Comparison of ENCODE assay signal across 10 cellular contexts in the genomic region with DNA sequence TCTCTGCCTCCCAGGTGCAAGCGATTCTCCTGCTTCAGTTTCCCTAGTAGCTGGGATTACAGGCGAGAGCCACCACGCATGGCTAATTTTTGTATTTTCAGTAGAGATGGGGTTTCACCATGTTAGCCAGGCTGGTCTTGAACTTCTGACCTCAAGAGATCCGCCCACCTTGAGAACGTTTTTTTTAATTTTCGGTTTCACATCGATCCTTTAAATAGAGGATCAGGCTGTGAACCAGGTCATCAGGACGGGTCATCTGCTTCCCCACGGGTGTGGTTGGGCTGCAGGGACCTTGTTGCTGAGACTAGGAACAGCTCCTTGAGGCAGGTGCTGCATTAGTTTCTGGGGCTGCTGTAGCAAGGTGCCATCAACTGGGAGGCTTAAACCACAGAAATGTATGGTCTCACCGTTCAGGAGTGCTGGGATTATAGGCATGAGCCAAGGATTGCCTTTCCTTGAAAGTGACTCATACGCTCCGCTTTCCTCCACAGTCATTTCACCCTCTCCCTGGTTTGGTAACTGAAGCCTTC. TPM values are rescaled to one million over a fixed set of nuclear protein-coding genes. Genes with fewer than 3 reads are reported as not detected.
DNase-seq lines count a peak whose midpoint lies in the region; ATAC-seq and TF ChIP-seq lines count a peak whose summit lies in the region.
"Had no signal": no experiment of that assay in that cellular context is flagged by ENCODE, and none has a peak within 500 bp of the region (broad histone marks: within the 10 kb centered on the region; RNA-seq: fewer than 3 reads in every experiment).

No MANE protein-coding gene starts in this region.

- POLR2A ChIA-PET in MCF 10A (lab: Yijun Ruan, JAX) = no interaction called here
- POLR2A ChIA-PET in CD8-positive, alpha-beta memory T cell (lab: Charles Lee) = no interaction called here

- in situ Hi-C loops in mammary epithelial cell (cut with MboI; ENCODE audit: low sequenced_read_pairs in 2 of 2) = no loop called here

- CTCF ChIA-PET in MCF 10A (lab: Yijun Ruan, JAX) (interaction anchor here (0.5 kb wide), 1 partner anchor 83 kb away, joined by 3 read pairs; the partner anchor contains the start of gene SEC14L5), mammary epithelial cell (lab: Charles Lee; ENCODE audit: low non-redundant PET) (interaction anchor here (0.8 kb wide), 1 partner anchor 57 kb away, joined by 7 read pairs; no protein-coding TSS in a partner anchor)
- CTCF ChIA-PET in CD8-positive, alpha-beta memory T cell (lab: Charles Lee) = no interaction called here

- DNase-seq in MCF 10A (ENCODE audit: unreplicated experiment) = peak; percentile 28
- no peak for DNase-seq in breast epithelium (ENCODE audit: low spot score in 2 of 2)
- DNase-seq in mammary epithelial cell = peak; percentile 79
- no peak for DNase-seq in CD8-positive, alpha-beta memory T cell
- no peak for DNase-seq in DMS79 (lab: John Stamatoyannopoulos, UW)
- DNase-seq: NCI-H1930 had no signal

- H3K27ac ChIP-seq in breast epithelium (no peak overlapping the region), mammary epithelial cell (ENCODE audit: insufficient read depth, low read depth, low read length) (no peak overlapping the region)
- no peak overlapping the region for H3K27ac ChIP-seq in CD8-positive, alpha-beta memory T cell (ENCODE audit: low read depth, low read length)

- H3K4me3 Mint-ChIP-seq in MCF 10A (ENCODE audit: unreplicated experiment) = no peak overlapping the region
- no peak overlapping the region for H3K4me3 Mint-ChIP-seq in CD8-positive, alpha-beta memory T cell

- no peak overlapping the region for H3K4me2 ChIP-seq in mammary epithelial cell (ENCODE audit: insufficient read depth, low read depth, low read length)

- no peaks in the 10 kb centered on the region for H3K36me3 Mint-ChIP-seq in MCF 10A (ENCODE audit: insufficient read depth, unreplicated experiment)
- no peaks in the 10 kb centered on the region for H3K36me3 Mint-ChIP-seq in CD8-positive, alpha-beta memory T cell

- H2AFZ ChIP-seq in mammary epithelial cell (ENCODE audit: low read depth, low read length) = no peak overlapping the region

- H3K27ac Mint-ChIP-seq in MCF 10A (ENCODE audit: low read depth, unreplicated experiment) = no peak overlapping the region
- no peak overlapping the region for H3K27ac Mint-ChIP-seq in CD8-positive, alpha-beta memory T cell

- no peaks in the 10 kb centered on the region for H4K20me1 ChIP-seq in mammary epithelial cell (ENCODE audit: insufficient read depth, low read length)

- BruUV-seq in MCF 10A (replicated peaks; lab: Mats Ljungman, UMichigan) (no TSS peak), mammary epithelial cell (replicated peaks; lab: Mats Ljungman, UMichigan) (no TSS peak)

- H3K27me3 Mint-ChIP-seq in MCF 10A (ENCODE audit: insufficient read depth, unreplicated experiment) = peaks cover 21% of the 10 kb centered on the region
- peaks cover 0 to 5% of the 10 kb centered on the region in 2 donors for H3K27me3 Mint-ChIP-seq in CD8-positive, alpha-beta memory T cell

- TF ChIP-seq CTCF in MCF 10A (IDR thresholded peaks at IDR 0.05; ENCODE audit: unreplicated experiment) (no peak), breast epithelium (IDR thresholded peaks at IDR 0.05) (no peak), mammary epithelial cell (conservative IDR thresholded peaks at IDR 0.05 in 1 of 2, IDR thresholded peaks at IDR 0.05 in 1 of 2; ENCODE audit: extremely low read depth in 1 of 2, insufficient read depth in 1 of 2, low read depth in 1 of 2, low read length in 2 of 2) (no peak)

- TF ChIP-seq POLR2A in breast epithelium (IDR thresholded peaks at IDR 0.05) = no peak

- ATAC-seq in HG03378 (IDR thresholded peaks at IDR 0.05; ENCODE audit: unreplicated experiment) = peak; percentile 78
- ATAC-seq in HG03565 (IDR thresholded peaks at IDR 0.05; ENCODE audit: unreplicated experiment) = no peak
- no peak for ATAC-seq in HG03039 (IDR thresholded peaks at IDR 0.05; ENCODE audit: unreplicated experiment)

- H3K4me1 Mint-ChIP-seq in MCF 10A (ENCODE audit: insufficient read depth, unreplicated experiment) = peaks cover 2% of the 10 kb centered on the region
- no peaks in the 10 kb centered on the region for H3K4me1 Mint-ChIP-seq in CD8-positive, alpha-beta memory T cell

- no peak overlapping the region for H3K4me3 ChIP-seq in breast epithelium
- no peak overlapping the region for H3K4me3 ChIP-seq in mammary epithelial cell (replicated peaks in 1 of 3; ENCODE audit: insufficient read depth in 1 of 3, low read depth in 2 of 3, low read length in 3 of 3)
- no peak overlapping the region for H3K4me3 ChIP-seq in CD8-positive, alpha-beta memory T cell (ENCODE audit: low read length)

- intact Hi-C loops in MCF 10A (cut with micrococcal nuclease) (no loop called here), breast epithelium (cut with DNase I; ENCODE audit: low total_unique reads) (no loop called here), mammary epithelial cell (cut with micrococcal nuclease) (no loop called here)

- 65% methylated on average over 12 of the region's 12 CpGs for WGBS in mammary epithelial cell (ENCODE audit: low coverage, missing lambda C conversion rate)

- no peaks in the 10 kb centered on the region for H3K9me3 Mint-ChIP-seq in MCF 10A (ENCODE audit: unreplicated experiment)
- no peaks in the 10 kb centered on the region for H3K9me3 Mint-ChIP-seq in CD8-positive, alpha-beta memory T cell

- H3K9me3 ChIP-seq in breast epithelium (no peaks in the 10 kb centered on the region), mammary epithelial cell (replicated peaks; ENCODE audit: insufficient read depth, low read length) (no peaks in the 10 kb centered on the region)
- no peaks in the 10 kb centered on the region for H3K9me3 ChIP-seq in CD8-positive, alpha-beta memory T cell (ENCODE audit: low read length)

- H3K27me3 ChIP-seq in breast epithelium (no peaks in the 10 kb centered on the region), mammary epithelial cell (ENCODE audit: insufficient read depth, low read length) (no peaks in the 10 kb centered on the region)
- H3K27me3 ChIP-seq in CD8-positive, alpha-beta memory T cell (ENCODE audit: insufficient read depth, low read length, poor library complexity, severe bottlenecking) = no peaks in the 10 kb centered on the region

- H3K79me2 ChIP-seq in mammary epithelial cell (ENCODE audit: insufficient read depth, low read length) = no peaks in the 10 kb centered on the region

- dilution Hi-C loops in mammary epithelial cell (cut with HindIII; ENCODE audit: low sequenced_read_pairs) = no loop called here

- no peaks in the 10 kb centered on the region for H3K4me1 ChIP-seq in breast epithelium
- no peaks in the 10 kb centered on the region for H3K4me1 ChIP-seq in mammary epithelial cell (ENCODE audit: insufficient read depth, low read length)
- H3K4me1 ChIP-seq in CD8-positive, alpha-beta memory T cell (ENCODE audit: insufficient read depth, low read length) = no peaks in the 10 kb centered on the region

- H3K36me3 ChIP-seq in breast epithelium (no peaks in the 10 kb centered on the region), mammary epithelial cell (ENCODE audit: insufficient read depth, low read length) (no peaks in the 10 kb centered on the region)
- H3K36me3 ChIP-seq in CD8-positive, alpha-beta memory T cell (ENCODE audit: insufficient read depth, low read length) = no peaks in the 10 kb centered on the region

- no peak overlapping the region for H3K9ac ChIP-seq in mammary epithelial cell (ENCODE audit: insufficient read depth, low read length)

RNA-seq across cellular contexts. Expression of gene NAGPA, which starts 7.9 kb away (rescaled TPM):
- total RNA-seq in MCF 10A (2022) = 4.9 and 8.7 TPM in 2 replicates
- 10 to 100 TPM; 18.4 to 26.2 (median 21.8) TPM for total RNA-seq in breast epithelium
- 10 to 100 TPM; 10.3 to 16.8 TPM for total RNA-seq in mammary epithelial cell
- 7.6 TPM for polyA plus RNA-seq in mammary epithelial cell
- 2.0 TPM for polyA minus RNA-seq in mammary epithelial cell
- 10 to 100 TPM; 18.8 to 19.0 TPM for total RNA-seq in CD8-positive, alpha-beta memory T cell
- polyA plus RNA-seq in CD8-positive, alpha-beta memory T cell = 33.3 TPM

RNA-seq across cellular contexts. Expression of gene C16orf89, which starts 24.1 kb away (rescaled TPM):
- total RNA-seq in MCF 10A (2022) (not detected in 2 replicates), breast epithelium (10 to 100 TPM in 1 of 3 donors, 1 to 10 TPM in 2; 5.1 to 10.2 (median 6.4) TPM), mammary epithelial cell (not detected)
- polyA plus RNA-seq in mammary epithelial cell = not detected
- polyA minus RNA-seq in mammary epithelial cell = not detected
- not detected for total RNA-seq in CD8-positive, alpha-beta memory T cell
- polyA plus RNA-seq in CD8-positive, alpha-beta memory T cell = not detected
- total RNA-seq: T-helper 2 cell treated with Interferon-gamma antibody and Interleukin-4, amounts not matched to agents 100 ng/mL and 5 ng/mL, for 36 hours had no signal

RNA-seq across cellular contexts. Expression of gene ALG1, which starts 30.0 kb away (rescaled TPM):
- total RNA-seq in MCF 10A (2022) (28.5 and 29.1 TPM in 2 replicates), breast epithelium (10 to 100 TPM; 14.4 to 21.2 (median 16.7) TPM), mammary epithelial cell (10 to 100 TPM; 24.3 to 29.5 TPM)
- polyA plus RNA-seq in mammary epithelial cell = 29.5 TPM
- 70.1 TPM for polyA minus RNA-seq in mammary epithelial cell
- 10 to 100 TPM; 47.8 to 50.7 TPM for total RNA-seq in CD8-positive, alpha-beta memory T cell
- 32.8 TPM for polyA plus RNA-seq in CD8-positive, alpha-beta memory T cell

RNA-seq across cellular contexts. Expression of gene EEF2KMT, which starts 55.9 kb away (rescaled TPM):
- total RNA-seq in MCF 10A (2022) (16.5 and 25.8 TPM in 2 replicates), breast epithelium (10 to 100 TPM in 2 of 3 donors, 1 to 10 TPM in 1; 9.4 to 10.2 (median 10.2) TPM), mammary epithelial cell (10 to 100 TPM; 11.7 to 19.2 TPM)
- 16.5 TPM for polyA plus RNA-seq in mammary epithelial cell
- polyA minus RNA-seq in mammary epithelial cell = 11.7 TPM
- 10 to 100 TPM; 29.1 to 30.9 TPM for total RNA-seq in CD8-positive, alpha-beta memory T cell
- polyA plus RNA-seq in CD8-positive, alpha-beta memory T cell = 17.1 TPM

Comparison
In these comparisons a context has a peak if more than half of its experiments do, and no peak if none do; other contexts are left out.
1. DNase-seq: peak in MCF 10A (single experiment) and mammary epithelial cell (single experiment); none in breast epithelium (0 of 2), CD8-positive, alpha-beta memory T cell (0 of 5) and DMS79 (single experiment).